Comparison of ENCODE assay signal across 26 cellular contexts in the genomic region with DNA sequence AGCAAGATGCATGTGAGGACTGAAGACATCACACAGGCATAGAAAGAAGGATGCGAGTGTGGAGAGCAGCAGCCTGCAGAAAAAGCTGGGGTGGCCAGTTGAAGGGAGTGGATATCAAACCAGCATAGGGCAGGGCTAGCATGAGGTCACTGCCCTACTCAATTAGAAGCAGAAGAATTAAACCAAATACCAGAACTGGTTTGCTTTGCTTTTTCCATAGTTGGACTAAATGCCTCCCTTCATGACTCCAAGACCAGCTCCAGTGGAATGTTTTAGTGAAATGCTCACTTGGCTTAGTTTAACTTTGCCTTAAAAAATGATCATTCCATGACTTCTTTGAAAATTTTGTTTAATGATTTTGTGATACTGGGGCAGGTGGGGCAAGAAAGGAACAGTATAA.
"Had no signal": no experiment of that assay in that cellular context is flagged by ENCODE, and none has a peak within 500 bp of the region (broad histone marks: within the 10 kb centered on the region; RNA-seq: fewer than 3 reads in every experiment).

No MANE protein-coding gene starts in this region.

- H3K36me3 ChIP-seq: Peyer's patch, SJCRH30 had no signal

- H3K9me3 ChIP-seq: SJCRH30, SK-N-SH had no signal

- DNase-seq: activated CD4-positive, alpha-beta memory T cell treated with anti-CD3 and anti-CD28 coated beads for 36 hours; activated CD4-positive, alpha-beta T cell treated with anti-CD3 and anti-CD28 coated beads, Interleukin-2, amount 10 ng/mL, durations not matched to agents 7 days and 5 days; activated CD4-positive, CD25-positive, alpha-beta regulatory T cell; activated CD8-positive, alpha-beta memory T cell treated with anti-CD3 and anti-CD28 coated beads for 24 hours; activated gamma-delta T cell; activated naive CD4-positive, alpha-beta T cell treated with anti-CD3 and anti-CD28 coated beads for 36 hours; activated T-cell treated with anti-CD3 and anti-CD28 coated beads, Interleukin-2, amount 50 U/mL, for 48 hours; cerebellar nuclear complex; NCI-H1048; NCI-H146; NCI-H187 treated with DMSO at 0.1 percent for 48 hours; NCI-H2081 treated with DMSO at 0.1 percent for 48 hours; NCI-H2227 treated with DMSO at 0.1 percent for 48 hours; NCI-H446 treated with DMSO at 0.1 percent for 48 hours; NCI-H524 treated with DMSO at 0.1 percent for 48 hours; NCI-H82; NK-92 treated with Interleukin-12 subunit alpha and Interleukin-12 subunit beta, amount 100 ng/mL, for 24 hours; Peyer's patch; Right ventricle myocardium superior; SJCRH30; SK-N-SH; T-helper 1 cell had no signal

- H3K27ac ChIP-seq: Peyer's patch, RWPE1, SJCRH30, VCaP had no signal

- H3K4me3 Mint-ChIP-seq: activated CD4-positive, alpha-beta memory T cell treated with anti-CD3 and anti-CD28 coated beads for 36 hours; activated CD4-positive, alpha-beta T cell treated with anti-CD3 and anti-CD28 coated beads, Interleukin-2, amount 10 ng/mL, durations not matched to agents 7 days and 5 days; activated naive CD4-positive, alpha-beta T cell treated with anti-CD3 and anti-CD28 coated beads for 36 hours; activated naive CD8-positive, alpha-beta T cell; activated T-helper 17 cell treated with anti-CD3 and anti-CD28 coated beads, Interleukin-2, amount 50 U/mL, for 72 hours had no signal

- H3K27ac Mint-ChIP-seq: activated CD4-positive, alpha-beta memory T cell treated with anti-CD3 and anti-CD28 coated beads for 36 hours; activated CD4-positive, alpha-beta T cell treated with anti-CD3 and anti-CD28 coated beads, Interleukin-2, amount 10 ng/mL, durations not matched to agents 7 days and 5 days; activated naive CD4-positive, alpha-beta T cell treated with anti-CD3 and anti-CD28 coated beads for 36 hours; activated naive CD8-positive, alpha-beta T cell; activated T-helper 17 cell treated with anti-CD3 and anti-CD28 coated beads, Interleukin-2, amount 50 U/mL, for 72 hours had no signal

- H3K27me3 Mint-ChIP-seq: activated CD4-positive, alpha-beta memory T cell treated with anti-CD3 and anti-CD28 coated beads for 36 hours; activated CD4-positive, alpha-beta T cell treated with anti-CD3 and anti-CD28 coated beads, Interleukin-2, amount 10 ng/mL, durations not matched to agents 7 days and 5 days; activated naive CD8-positive, alpha-beta T cell; activated T-helper 17 cell treated with anti-CD3 and anti-CD28 coated beads, Interleukin-2, amount 50 U/mL, for 72 hours had no signal

- H3K9me3 Mint-ChIP-seq: activated CD4-positive, alpha-beta memory T cell treated with anti-CD3 and anti-CD28 coated beads for 36 hours; activated CD4-positive, alpha-beta T cell treated with anti-CD3 and anti-CD28 coated beads, Interleukin-2, amount 10 ng/mL, durations not matched to agents 7 days and 5 days; activated naive CD4-positive, alpha-beta T cell treated with anti-CD3 and anti-CD28 coated beads for 36 hours; activated T-helper 17 cell treated with anti-CD3 and anti-CD28 coated beads, Interleukin-2, amount 50 U/mL, for 72 hours had no signal

- H3K9ac ChIP-seq: SK-N-SH had no signal

- H3K4me3 ChIP-seq: Peyer's patch, SJCRH30 had no signal

- H3K4me2 ChIP-seq: SK-N-SH had no signal

- H3K27me3 ChIP-seq: Peyer's patch, SJCRH30 had no signal

- ATAC-seq: activated T-helper 17 cell treated with anti-CD3 and anti-CD28 coated beads, Interleukin-2, amount 50 U/mL, for 72 hours had no signal

- H3K4me1 ChIP-seq: Peyer's patch had no signal

- H3K4me1 Mint-ChIP-seq: activated CD4-positive, alpha-beta T cell treated with anti-CD3 and anti-CD28 coated beads, Interleukin-2, amount 10 ng/mL, durations not matched to agents 7 days and 5 days; activated T-helper 17 cell treated with anti-CD3 and anti-CD28 coated beads, Interleukin-2, amount 50 U/mL, for 72 hours had no signal

- H3K36me3 Mint-ChIP-seq: activated CD4-positive, alpha-beta memory T cell treated with anti-CD3 and anti-CD28 coated beads for 36 hours; activated naive CD8-positive, alpha-beta T cell had no signal
